Comparison of ENCODE assay signal across 25 cellular contexts in the genomic region with DNA sequence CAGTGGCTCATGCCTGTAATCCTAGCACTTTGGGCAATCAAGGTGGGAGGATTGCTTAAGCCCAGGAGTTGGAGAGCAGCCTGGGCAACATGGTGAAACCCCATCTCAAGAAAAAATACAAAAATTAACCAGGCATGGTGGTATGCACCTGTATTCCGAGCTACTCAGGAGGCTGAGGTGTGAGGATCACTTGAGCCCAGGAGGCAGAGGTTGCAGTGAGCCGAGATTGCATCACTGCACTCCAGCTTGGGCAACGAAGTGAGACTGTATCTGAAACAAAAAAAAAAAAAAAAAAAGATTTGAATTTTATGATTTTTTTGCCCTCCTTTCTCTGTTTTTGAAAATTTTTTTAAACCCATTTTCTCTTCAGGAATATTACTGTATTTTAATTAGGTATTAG.
"Had no signal": no experiment of that assay in that cellular context is flagged by ENCODE, and none has a peak within 500 bp of the region (broad histone marks: within the 10 kb centered on the region; RNA-seq: fewer than 3 reads in every experiment).

No MANE protein-coding gene starts in this region.

- H3K9me3 ChIP-seq: left ventricle myocardium inferior, mucosa of descending colon, pancreas, prostate gland, stomach, testis, thyroid gland, transverse colon, upper lobe of right lung had no signal

- H3K27ac Mint-ChIP-seq: memory B cell; naive thymus-derived CD4-positive, alpha-beta T cell; stimulated activated naive B cell treated with anti-CD40 and anti-IgM and Interleukin-4, amounts not matched to agents 10 μg/mL and 1 μg/mL and 100 μg/mL, for 72 hours had no signal

- H3K4me1 ChIP-seq: transverse colon, upper lobe of right lung had no signal

- DNase-seq: islet precursor cell; left ventricle myocardium inferior; midbrain; mucosa of descending colon; naive thymus-derived CD4-positive, alpha-beta T cell; pancreas; posterior cingulate gyrus; retina; right cardiac atrium; stimulated activated CD4-positive, alpha-beta T cell treated with anti-CD3 and anti-CD28 coated beads, Interleukin-12 subunit alpha, Interleukin-12 subunit beta, amount 100 ng/mL, for 4 hours; stimulated activated CD4-positive, alpha-beta T cell treated with anti-CD3 and anti-CD28 coated beads, Interleukin-15, amount 100 ng/mL, for 24 hours; stimulated activated CD4-positive, alpha-beta T cell treated with anti-CD3 and anti-CD28 coated beads, Interleukin-2, amount 100 ng/mL, for 24 hours; stimulated activated CD4-positive, alpha-beta T cell treated with anti-CD3 and anti-CD28 coated beads, Interleukin-4, amount 100 ng/mL, for 1 hour; stimulated activated naive B cell treated with anti-CD40 and anti-IgM and Interleukin-4, amounts not matched to agents 10 μg/mL and 1 μg/mL and 100 μg/mL, for 72 hours; stimulated activated naive CD8-positive, alpha-beta T cell treated with anti-CD3 and anti-CD28 coated beads, Interleukin-15, Interleukin-2, amounts not matched to agents 100 U/mL and 50 U/mL, for 24 hours; stomach; testis; thyroid gland; transverse colon; upper lobe of right lung had no signal

- H3K27me3 ChIP-seq: pancreas, stomach, testis, thyroid gland, transverse colon, upper lobe of right lung had no signal

- H3K27me3 Mint-ChIP-seq: memory B cell; naive thymus-derived CD4-positive, alpha-beta T cell; natural killer cell treated with Interleukin-12 subunit alpha and Interleukin-12 subunit beta and Interleukin-15 and Interleukin-18, amount 100 ng/mL, for 72 hours; stimulated activated naive B cell treated with anti-CD40 and anti-IgM and Interleukin-4, amounts not matched to agents 10 μg/mL and 1 μg/mL and 100 μg/mL, for 72 hours had no signal

- H3K4me3 Mint-ChIP-seq: memory B cell; naive thymus-derived CD4-positive, alpha-beta T cell; natural killer cell treated with Interleukin-12 subunit alpha and Interleukin-12 subunit beta and Interleukin-15 and Interleukin-18, amount 100 ng/mL, for 72 hours; stimulated activated naive B cell treated with anti-CD40 and anti-IgM and Interleukin-4, amounts not matched to agents 10 μg/mL and 1 μg/mL and 100 μg/mL, for 72 hours had no signal

- H3K36me3 ChIP-seq: left ventricle myocardium inferior, pancreas, prostate gland, stomach, thyroid gland, transverse colon, upper lobe of right lung had no signal

- H3K27ac ChIP-seq: left ventricle myocardium inferior, pancreas, prostate gland, skin epidermis, stomach, testis, thyroid gland, transverse colon, upper lobe of right lung had no signal

- H3K4me3 ChIP-seq: left ventricle myocardium inferior, mucosa of descending colon, pancreas, prostate gland, skin epidermis, stomach, testis, thyroid gland, transverse colon, upper lobe of right lung had no signal

- ATAC-seq: mucosa of descending colon; naive thymus-derived CD4-positive, alpha-beta T cell; natural killer cell treated with Interleukin-12 subunit alpha and Interleukin-12 subunit beta and Interleukin-15 and Interleukin-18, amount 100 ng/mL, for 72 hours; pancreas; right cardiac atrium; sciatic nerve; stimulated activated naive B cell treated with anti-CD40 and anti-IgM and Interleukin-4, amounts not matched to agents 10 μg/mL and 1 μg/mL and 100 μg/mL, for 72 hours; stimulated activated naive CD8-positive, alpha-beta T cell treated with anti-CD3 and anti-CD28 coated beads, Interleukin-15, Interleukin-2, amounts not matched to agents 100 U/mL and 50 U/mL, for 24 hours; upper lobe of right lung had no signal
